8 cellular contexts compared by ENCODE assay signal in genomic region chr21:35046880-35047229, GRCh38. TPM values are rescaled to one million over a fixed set of nuclear protein-coding genes. Genes with fewer than 3 reads are reported as not detected.
DNase-seq lines count a peak whose midpoint lies in the region; ATAC-seq and TF ChIP-seq lines count a peak whose summit lies in the region.

No MANE protein-coding gene starts in this region.

- H3K27me3 Mint-ChIP-seq in CD14-positive monocyte (ENCODE audit: low read depth in 3 of 3): peaks cover 0 to 6% (median 0%) of the 10 kb centered on the region in 3 donors
- H3K27me3 Mint-ChIP-seq in central memory CD8-positive, alpha-beta T cell: no peaks in the 10 kb centered on the region
- H3K27me3 Mint-ChIP-seq in naive thymus-derived CD8-positive, alpha-beta T cell: peaks cover 0 to 4% (median 0%) of the 10 kb centered on the region in 5 donors

- peak overlapping the region; percentile 97 to 98 for H3K4me3 Mint-ChIP-seq in CD14-positive monocyte
- H3K4me3 Mint-ChIP-seq in central memory CD8-positive, alpha-beta T cell: peak overlapping the region; percentile 89
- H3K4me3 Mint-ChIP-seq in naive thymus-derived CD8-positive, alpha-beta T cell: peak overlapping the region; percentile 88 to 99 (median 96)

- POLR2A ChIA-PET in naive thymus-derived CD8-positive, alpha-beta T cell (lab: Charles Lee): interaction anchor here (0.7 to 9.8 kb wide), 15 partner anchors 9 to 354 kb away, joined by 3 to 139 read pairs (median 5); no protein-coding TSS in a partner anchor

- intact Hi-C loops in CD14-positive monocyte (cut with micrococcal nuclease): loop anchor here (1.0 to 10.0 kb wide), 3 partner anchors 21 to 885 kb away; no protein-coding TSS in a partner anchor

- H3K9me3 Mint-ChIP-seq in CD14-positive monocyte: no peaks in the 10 kb centered on the region
- H3K9me3 Mint-ChIP-seq in central memory CD8-positive, alpha-beta T cell: no peaks in the 10 kb centered on the region
- no peaks in the 10 kb centered on the region for H3K9me3 Mint-ChIP-seq in naive thymus-derived CD8-positive, alpha-beta T cell

- ATAC-seq in central memory CD8-positive, alpha-beta T cell (replicated peaks; ENCODE audit: extremely low read depth, poor library complexity, severe bottlenecking): no peak
- ATAC-seq in naive thymus-derived CD8-positive, alpha-beta T cell: no peak
- no peak for ATAC-seq in GM21526 (IDR thresholded peaks at IDR 0.05; ENCODE audit: low FRiP score, unreplicated experiment)

- peak overlapping the region; percentile 99 to 100 (median 100) for H3K27ac Mint-ChIP-seq in CD14-positive monocyte
- peak overlapping the region; percentile 98 for H3K27ac Mint-ChIP-seq in central memory CD8-positive, alpha-beta T cell (ENCODE audit: low read depth)
- peak overlapping the region; percentile 93 to 99 (median 98) for H3K27ac Mint-ChIP-seq in naive thymus-derived CD8-positive, alpha-beta T cell

- H3K4me1 Mint-ChIP-seq in CD14-positive monocyte: peaks cover 80% of the 10 kb centered on the region
- H3K4me1 Mint-ChIP-seq in central memory CD8-positive, alpha-beta T cell: peaks cover 89% of the 10 kb centered on the region
- peaks cover 45 to 95% (median 73%) of the 10 kb centered on the region in 4 donors for H3K4me1 Mint-ChIP-seq in naive thymus-derived CD8-positive, alpha-beta T cell

- H3K36me3 Mint-ChIP-seq in CD14-positive monocyte: peaks cover 33 to 35% of the 10 kb centered on the region in 2 donors
- H3K36me3 Mint-ChIP-seq in central memory CD8-positive, alpha-beta T cell (ENCODE audit: insufficient read depth): peaks cover 43% of the 10 kb centered on the region
- H3K36me3 Mint-ChIP-seq in naive thymus-derived CD8-positive, alpha-beta T cell: peaks cover 0 to 21% (median 8%) of the 10 kb centered on the region in 3 donors

- DNase-seq in CD14-positive monocyte (ENCODE audit: low spot score): no peak
- DNase-seq in NCI-H226: peak; percentile 50
- no peak for DNase-seq in central memory CD8-positive, alpha-beta T cell (ENCODE audit: low spot score in 2 of 2)
- DNase-seq in naive thymus-derived CD8-positive, alpha-beta T cell: no peak
- no peak for DNase-seq in NCI-H510A treated with DMSO at 0.1 percent for 48 hours (lab: John Stamatoyannopoulos, UW)
- no peak for DNase-seq in globus pallidus (ENCODE audit: low spot score)
- no peak for DNase-seq in H4 (ENCODE audit: low spot score)

- TF ChIP-seq CTCF in CD14-positive monocyte (IDR thresholded peaks at IDR 0.05): no peak

RNA-seq across cellular contexts. Expression of gene RUNX1, which starts 2.2 kb away (rescaled TPM):
- polyA plus RNA-seq in CD14-positive monocyte: 1 to 10 TPM; 6.2 to 8.7 TPM
- total RNA-seq in naive thymus-derived CD8-positive, alpha-beta T cell: 10 to 100 TPM; 67.1 to 69.0 TPM
- polyA plus RNA-seq in naive thymus-derived CD8-positive, alpha-beta T cell: 10 to 100 TPM; 13.1 to 22.6 (median 15.1) TPM
- 4.6 and 4.9 TPM in 2 replicates for total RNA-seq in H4 (2014; rRNA removed; shearing (Covaris generic))

Comparison
In these comparisons a context has a peak if more than half of its experiments do, and no peak if none do; other contexts are left out.
1. RNA of gene RUNX1, which starts 2.2 kb away (total RNA-seq): 67.1 to 69.0 TPM in naive thymus-derived CD8-positive, alpha-beta T cell; 4.6 to 4.9 TPM in H4; every median in the first group is over 10 times any median in the second.
2. Peak in every context shown above with its lines, with median percentiles within 50 percentile points of each other: H3K27ac Mint-ChIP-seq and H3K4me3 Mint-ChIP-seq.